ENCODE assay signal across 13 cellular contexts in genomic region chr3:29183346-29184087, GRCh38.
DNase-seq lines count a peak whose midpoint lies in the region; ATAC-seq and TF ChIP-seq lines count a peak whose summit lies in the region.
"Had no signal": no experiment of that assay in that cellular context is flagged by ENCODE, and none has a peak within 500 bp of the region (broad histone marks: within the 10 kb centered on the region; RNA-seq: fewer than 3 reads in every experiment).

No MANE protein-coding gene starts in this region.

- no peaks in the 10 kb centered on the region for H3K36me3 ChIP-seq in Caco-2 (ENCODE audit: control insufficient read depth, insufficient read depth, low read length)

- no peak for DNase-seq in activated CD8-positive, alpha-beta memory T cell treated with anti-CD3 and anti-CD28 coated beads, Interleukin-2, amount 10 ng/mL, durations not matched to agents 7 days and 5 days
- DNase-seq in activated CD8-positive, alpha-beta memory T cell treated with anti-CD3 and anti-CD28 coated beads for 24 hours = no peak
- DNase-seq in activated CD4-positive, alpha-beta memory T cell treated with anti-CD3 and anti-CD28 coated beads, Interleukin-2, amount 10 ng/mL, durations not matched to agents 7 days and 5 days = no peak
- peak; percentile 86 for DNase-seq in epithelial cell of esophagus (ENCODE audit: low read depth)
- peak; percentile 34 for DNase-seq in stimulated activated CD8-positive, alpha-beta memory T cell treated with anti-CD3 and anti-CD28 coated beads, Interleukin-4, amount 100 ng/mL, for 48 hours
- no peak for DNase-seq in T-cell
- DNase-seq in Caco-2 = no peak
- DNase-seq: cortex of kidney, mesendoderm, MV-4-11, NCI-H526, psoas muscle had no signal

- intact Hi-C loops in Caco-2 (cut with micrococcal nuclease; ENCODE audit: unreplicated experiment) = no loop called here

- H3K36me3 Mint-ChIP-seq in activated CD8-positive, alpha-beta memory T cell treated with anti-CD3 and anti-CD28 coated beads, Interleukin-2, amount 10 ng/mL, durations not matched to agents 7 days and 5 days = no peaks in the 10 kb centered on the region
- H3K36me3 Mint-ChIP-seq in activated CD4-positive, alpha-beta memory T cell treated with anti-CD3 and anti-CD28 coated beads, Interleukin-2, amount 10 ng/mL, durations not matched to agents 7 days and 5 days (ENCODE audit: low read depth) = no peaks in the 10 kb centered on the region
- H3K36me3 Mint-ChIP-seq in T-cell (no peaks in the 10 kb centered on the region), Caco-2 (ENCODE audit: insufficient read depth, unreplicated experiment) (no peaks in the 10 kb centered on the region)

- H3K4me1 Mint-ChIP-seq in activated CD8-positive, alpha-beta memory T cell treated with anti-CD3 and anti-CD28 coated beads, Interleukin-2, amount 10 ng/mL, durations not matched to agents 7 days and 5 days = peaks cover 5% of the 10 kb centered on the region
- peaks cover 8% of the 10 kb centered on the region for H3K4me1 Mint-ChIP-seq in activated CD4-positive, alpha-beta memory T cell treated with anti-CD3 and anti-CD28 coated beads, Interleukin-2, amount 10 ng/mL, durations not matched to agents 7 days and 5 days
- H3K4me1 Mint-ChIP-seq in T-cell = peaks cover 0 to 4% (median 0%) of the 10 kb centered on the region in 3 donors
- peaks cover 6% of the 10 kb centered on the region for H3K4me1 Mint-ChIP-seq in Caco-2 (ENCODE audit: low read depth, unreplicated experiment)

- POLR2A ChIA-PET in activated CD4-positive, alpha-beta memory T cell treated with anti-CD3 and anti-CD28 coated beads, Interleukin-2, amount 10 ng/mL, durations not matched to agents 7 days and 5 days (lab: Charles Lee) = no interaction called here
- POLR2A ChIA-PET in T-cell (lab: Charles Lee) (interaction anchor here in 1 of 2 donors (0.5 kb wide), 1 partner anchor 29 kb away, joined by 3 read pairs; no protein-coding TSS in a partner anchor), Caco-2 (lab: Charles Lee) (no interaction called here)

- no peak for ATAC-seq in activated CD8-positive, alpha-beta memory T cell treated with anti-CD3 and anti-CD28 coated beads, Interleukin-2, amount 10 ng/mL, durations not matched to agents 7 days and 5 days
- ATAC-seq in GM18511 (IDR thresholded peaks at IDR 0.05; ENCODE audit: unreplicated experiment) = no peak
- ATAC-seq in T-cell (replicated peaks in 1 of 4) = no peak

- no peaks in the 10 kb centered on the region for H3K27me3 Mint-ChIP-seq in activated CD8-positive, alpha-beta memory T cell treated with anti-CD3 and anti-CD28 coated beads, Interleukin-2, amount 10 ng/mL, durations not matched to agents 7 days and 5 days
- H3K27me3 Mint-ChIP-seq in activated CD4-positive, alpha-beta memory T cell treated with anti-CD3 and anti-CD28 coated beads, Interleukin-2, amount 10 ng/mL, durations not matched to agents 7 days and 5 days = no peaks in the 10 kb centered on the region
- H3K27me3 Mint-ChIP-seq in T-cell = no peaks in the 10 kb centered on the region
- no peaks in the 10 kb centered on the region for H3K27me3 Mint-ChIP-seq in Caco-2 (ENCODE audit: insufficient read depth, unreplicated experiment)

- TF ChIP-seq CTCF in epithelial cell of esophagus (IDR thresholded peaks at IDR 0.05; ENCODE audit: insufficient read depth, low read depth, low read length, missing control alignments) = no peak
- TF ChIP-seq CTCF in Caco-2 (IDR thresholded peaks at IDR 0.05; ENCODE audit: insufficient read depth in 1 of 2, low read depth in 1 of 2, low read length in 1 of 2, severe bottlenecking in 1 of 2, unreplicated experiment in 1 of 2) = no peak

- peaks cover 3% of the 10 kb centered on the region for H3K9me3 Mint-ChIP-seq in activated CD8-positive, alpha-beta memory T cell treated with anti-CD3 and anti-CD28 coated beads, Interleukin-2, amount 10 ng/mL, durations not matched to agents 7 days and 5 days (ENCODE audit: low read depth)
- peaks cover 14% of the 10 kb centered on the region for H3K9me3 Mint-ChIP-seq in activated CD4-positive, alpha-beta memory T cell treated with anti-CD3 and anti-CD28 coated beads, Interleukin-2, amount 10 ng/mL, durations not matched to agents 7 days and 5 days
- H3K9me3 Mint-ChIP-seq in T-cell (peaks cover 0 to 7% (median 0%) of the 10 kb centered on the region in 3 donors), Caco-2 (ENCODE audit: unreplicated experiment) (peaks cover 23% of the 10 kb centered on the region)

- H3K4me3 Mint-ChIP-seq in activated CD8-positive, alpha-beta memory T cell treated with anti-CD3 and anti-CD28 coated beads, Interleukin-2, amount 10 ng/mL, durations not matched to agents 7 days and 5 days = no peak overlapping the region
- peak overlapping the region; percentile 22 for H3K4me3 Mint-ChIP-seq in activated CD4-positive, alpha-beta memory T cell treated with anti-CD3 and anti-CD28 coated beads, Interleukin-2, amount 10 ng/mL, durations not matched to agents 7 days and 5 days
- H3K4me3 Mint-ChIP-seq in T-cell (no peak overlapping the region), Caco-2 (ENCODE audit: unreplicated experiment) (no peak overlapping the region)

- CTCF ChIA-PET in activated CD8-positive, alpha-beta memory T cell treated with anti-CD3 and anti-CD28 coated beads, Interleukin-2, amount 10 ng/mL, durations not matched to agents 7 days and 5 days (lab: Charles Lee) = no interaction called here
- CTCF ChIA-PET in activated CD4-positive, alpha-beta memory T cell treated with anti-CD3 and anti-CD28 coated beads, Interleukin-2, amount 10 ng/mL, durations not matched to agents 7 days and 5 days (lab: Charles Lee) = no interaction called here
- CTCF ChIA-PET in T-cell (lab: Charles Lee) = no interaction called here
- CTCF ChIA-PET in Caco-2 (lab: Charles Lee) = no interaction called here

- no peaks in the 10 kb centered on the region for H3K27me3 ChIP-seq in Caco-2 (replicated peaks; ENCODE audit: control insufficient read depth, insufficient read depth, low read length)

- no peaks in the 10 kb centered on the region for H3K4me1 ChIP-seq in Caco-2

- BruUV-seq in Caco-2 (replicated peaks; lab: Mats Ljungman, UMichigan) = no TSS peak

- peak overlapping the region; percentile 37 for H3K27ac Mint-ChIP-seq in activated CD8-positive, alpha-beta memory T cell treated with anti-CD3 and anti-CD28 coated beads, Interleukin-2, amount 10 ng/mL, durations not matched to agents 7 days and 5 days
- peak overlapping the region; percentile 33 for H3K27ac Mint-ChIP-seq in activated CD4-positive, alpha-beta memory T cell treated with anti-CD3 and anti-CD28 coated beads, Interleukin-2, amount 10 ng/mL, durations not matched to agents 7 days and 5 days
- H3K27ac Mint-ChIP-seq in T-cell (no peak overlapping the region), Caco-2 (ENCODE audit: unreplicated experiment) (no peak overlapping the region)

- no peaks in the 10 kb centered on the region for H3K9me3 ChIP-seq in Caco-2
- H3K9me3 ChIP-seq: psoas muscle had no signal

- H3K4me3 ChIP-seq in epithelial cell of esophagus (ENCODE audit: low read length) (no peak overlapping the region), Caco-2 (ENCODE audit: low read depth, low read length) (no peak overlapping the region)
- H3K4me3 ChIP-seq: psoas muscle had no signal

Comparison
In these comparisons a context has a peak if more than half of its experiments do, and no peak if none do; other contexts are left out.
1. DNase-seq: peak in epithelial cell of esophagus (single experiment) and stimulated activated CD8-positive, alpha-beta memory T cell treated with anti-CD3 and anti-CD28 coated beads, Interleukin-4, amount 100 ng/mL, for 48 hours (single experiment); none in activated CD8-positive, alpha-beta memory T cell treated with anti-CD3 and anti-CD28 coated beads, Interleukin-2, amount 10 ng/mL, durations not matched to agents 7 days and 5 days (single experiment), activated CD8-positive, alpha-beta memory T cell treated with anti-CD3 and anti-CD28 coated beads for 24 hours (single experiment), activated CD4-positive, alpha-beta memory T cell treated with anti-CD3 and anti-CD28 coated beads, Interleukin-2, amount 10 ng/mL, durations not matched to agents 7 days and 5 days (single experiment), T-cell (0 of 34) and Caco-2 (0 of 2).
2. H3K27ac Mint-ChIP-seq: peak in activated CD8-positive, alpha-beta memory T cell treated with anti-CD3 and anti-CD28 coated beads, Interleukin-2, amount 10 ng/mL, durations not matched to agents 7 days and 5 days (single experiment) and activated CD4-positive, alpha-beta memory T cell treated with anti-CD3 and anti-CD28 coated beads, Interleukin-2, amount 10 ng/mL, durations not matched to agents 7 days and 5 days (single experiment); none in T-cell (0 of 2) and Caco-2 (single experiment).